8 cellular contexts compared by ENCODE assay signal in genomic region chr19:7926727-7927604, GRCh38. TPM values are rescaled to one million over a fixed set of nuclear protein-coding genes. Genes with fewer than 3 reads are reported as not detected.
DNase-seq lines count a peak whose midpoint lies in the region; ATAC-seq and TF ChIP-seq lines count a peak whose summit lies in the region.

No MANE protein-coding gene starts in this region.

- intact Hi-C loops in right lobe of liver (cut with DNase I) (no loop called here), tibial artery (cut with DNase I; ENCODE audit: low total_unique reads) (no loop called here)

- H3K27me3 ChIP-seq in right lobe of liver (no peaks in the 10 kb centered on the region), tibial artery (peaks cover 0 to 4% of the 10 kb centered on the region in 2 donors)

- H3K27ac Mint-ChIP-seq in activated naive CD4-positive, alpha-beta T cell treated with anti-CD3 and anti-CD28 coated beads, Interleukin-2, amount 10 ng/mL, durations not matched to agents 7 days and 5 days, result peak overlapping the region; percentile 58
- H3K27ac Mint-ChIP-seq in activated naive CD4-positive, alpha-beta T cell treated with anti-CD3 and anti-CD28 coated beads, Interleukin-2, amount 50 U/mL, for 72 hours, result peak overlapping the region in 1 of 2 donors; percentile 44
- H3K27ac Mint-ChIP-seq in activated naive CD8-positive, alpha-beta T cell treated with anti-CD3 and anti-CD28 coated beads for 36 hours, result no peak overlapping the region

- H3K4me3 ChIP-seq in right lobe of liver, result no peak overlapping the region
- peak overlapping the region in 1 of 2 donors; percentile 61 for H3K4me3 ChIP-seq in tibial artery

- WGBS in right lobe of liver (ENCODE audit: insufficient coverage, low coverage, low lambda C conversion rate, missing lambda C conversion rate), result 68% methylated on average over 4 of the region's 32 CpGs

- peaks cover 4% of the 10 kb centered on the region for H3K27me3 Mint-ChIP-seq in activated naive CD4-positive, alpha-beta T cell treated with anti-CD3 and anti-CD28 coated beads, Interleukin-2, amount 10 ng/mL, durations not matched to agents 7 days and 5 days
- no peaks in the 10 kb centered on the region for H3K27me3 Mint-ChIP-seq in activated naive CD8-positive, alpha-beta T cell treated with anti-CD3 and anti-CD28 coated beads for 36 hours

- CTCF ChIA-PET in activated naive CD4-positive, alpha-beta T cell treated with anti-CD3 and anti-CD28 coated beads, Interleukin-2, amount 10 ng/mL, durations not matched to agents 7 days and 5 days (lab: Charles Lee), result interaction anchor here (0.7 to 1.9 kb wide), 2 partner anchors 73 to 74 kb away, joined by 3 to 4 read pairs; no protein-coding TSS in a partner anchor

- TF ChIP-seq CTCF in right lobe of liver (IDR thresholded peaks at IDR 0.05) (no peak), tibial artery (IDR thresholded peaks at IDR 0.05) (no peak)

- TF ChIP-seq POLR2A in right lobe of liver (IDR thresholded peaks at IDR 0.05), result no peak

- H3K9me3 ChIP-seq in right lobe of liver (no peaks in the 10 kb centered on the region), tibial artery (no peaks in the 10 kb centered on the region)

- peak overlapping the region; percentile 50 for H3K4me3 Mint-ChIP-seq in activated naive CD4-positive, alpha-beta T cell treated with anti-CD3 and anti-CD28 coated beads, Interleukin-2, amount 10 ng/mL, durations not matched to agents 7 days and 5 days
- H3K4me3 Mint-ChIP-seq in activated naive CD8-positive, alpha-beta T cell treated with anti-CD3 and anti-CD28 coated beads for 36 hours, result peak overlapping the region; percentile 68

- H3K4me1 Mint-ChIP-seq in activated naive CD4-positive, alpha-beta T cell treated with anti-CD3 and anti-CD28 coated beads, Interleukin-2, amount 10 ng/mL, durations not matched to agents 7 days and 5 days, result peaks cover 13% of the 10 kb centered on the region
- peaks cover 18% of the 10 kb centered on the region for H3K4me1 Mint-ChIP-seq in activated naive CD8-positive, alpha-beta T cell treated with anti-CD3 and anti-CD28 coated beads for 36 hours

- peaks cover 6% of the 10 kb centered on the region for H3K36me3 Mint-ChIP-seq in activated naive CD4-positive, alpha-beta T cell treated with anti-CD3 and anti-CD28 coated beads, Interleukin-2, amount 10 ng/mL, durations not matched to agents 7 days and 5 days
- no peaks in the 10 kb centered on the region for H3K36me3 Mint-ChIP-seq in activated naive CD4-positive, alpha-beta T cell treated with anti-CD3 and anti-CD28 coated beads, Interleukin-2, amount 50 U/mL, for 72 hours
- peaks cover 14% of the 10 kb centered on the region for H3K36me3 Mint-ChIP-seq in activated naive CD8-positive, alpha-beta T cell treated with anti-CD3 and anti-CD28 coated beads for 36 hours

- no peak for ATAC-seq in activated naive CD4-positive, alpha-beta T cell treated with anti-CD3 and anti-CD28 coated beads, Interleukin-2, amount 50 U/mL, for 72 hours
- peak in 2 of 4 donors; percentile 1 for ATAC-seq in right lobe of liver
- ATAC-seq in GM18867 (IDR thresholded peaks at IDR 0.05; ENCODE audit: unreplicated experiment), result no peak

- H3K36me3 ChIP-seq in right lobe of liver (peaks cover 0 to 24% (median 9%) of the 10 kb centered on the region in 4 donors), tibial artery (peaks cover 9 to 30% (median 25%) of the 10 kb centered on the region in 3 donors)

- no peak overlapping the region for H3K27ac ChIP-seq in right lobe of liver
- H3K27ac ChIP-seq in tibial artery, result peak overlapping the region; percentile 91 to 96

- H3K9me3 Mint-ChIP-seq in activated naive CD4-positive, alpha-beta T cell treated with anti-CD3 and anti-CD28 coated beads, Interleukin-2, amount 10 ng/mL, durations not matched to agents 7 days and 5 days, result no peaks in the 10 kb centered on the region
- H3K9me3 Mint-ChIP-seq in activated naive CD4-positive, alpha-beta T cell treated with anti-CD3 and anti-CD28 coated beads, Interleukin-2, amount 50 U/mL, for 72 hours, result no peaks in the 10 kb centered on the region
- H3K9me3 Mint-ChIP-seq in activated naive CD8-positive, alpha-beta T cell treated with anti-CD3 and anti-CD28 coated beads for 36 hours, result no peaks in the 10 kb centered on the region

- DNase-seq in activated naive CD4-positive, alpha-beta T cell treated with anti-CD3 and anti-CD28 coated beads, Interleukin-2, amount 10 ng/mL, durations not matched to agents 7 days and 5 days, result no peak
- no peak for DNase-seq in activated naive CD4-positive, alpha-beta T cell treated with anti-CD3 and anti-CD28 coated beads, Interleukin-2, amount 50 U/mL, for 72 hours (ENCODE audit: low spot score in 2 of 2)
- DNase-seq in activated naive CD8-positive, alpha-beta T cell treated with anti-CD3 and anti-CD28 coated beads for 36 hours, result no peak
- DNase-seq in right lobe of liver, result peak; percentile 38 to 59 (median 52)
- DNase-seq in tibial artery, result no peak
- DNase-seq in iPS-NIHi11 (ENCODE audit: low spot score), result no peak
- DNase-seq in RPMI8226, result no peak

- H3K4me1 ChIP-seq in right lobe of liver (peaks cover 0 to 6% (median 0%) of the 10 kb centered on the region in 4 donors), tibial artery (peaks cover 3 to 97% (median 91%) of the 10 kb centered on the region in 4 donors)

RNA-seq across cellular contexts. Expression of gene CTXN1, which starts 1.0 kb away (rescaled TPM):
- under 1 TPM in 1 of 2 donors, not detected in 1; 0.78 TPM for total RNA-seq in activated naive CD4-positive, alpha-beta T cell treated with anti-CD3 and anti-CD28 coated beads, Interleukin-2, amount 50 U/mL, for 72 hours
- total RNA-seq in activated naive CD8-positive, alpha-beta T cell treated with anti-CD3 and anti-CD28 coated beads for 36 hours, result under 1 TPM; 0.44 to 0.52 TPM
- under 1 TPM in 2 of 6 experiments, not detected in 4; 0.18 to 0.49 TPM for total RNA-seq in right lobe of liver

RNA-seq across cellular contexts. Expression of gene SNAPC2, which starts 6.8 kb away (rescaled TPM):
- total RNA-seq in activated naive CD4-positive, alpha-beta T cell treated with anti-CD3 and anti-CD28 coated beads, Interleukin-2, amount 50 U/mL, for 72 hours, result 10 to 100 TPM; 16.0 to 22.0 TPM
- 10 to 100 TPM; 14.4 to 14.8 TPM for total RNA-seq in activated naive CD8-positive, alpha-beta T cell treated with anti-CD3 and anti-CD28 coated beads for 36 hours
- total RNA-seq in right lobe of liver, result 1 to 10 TPM; 3.5 to 7.8 (median 5.2) TPM

RNA-seq across cellular contexts. Expression of gene TGFBR3L, which starts 12.3 kb away (rescaled TPM):
- total RNA-seq in activated naive CD4-positive, alpha-beta T cell treated with anti-CD3 and anti-CD28 coated beads, Interleukin-2, amount 50 U/mL, for 72 hours, result 1 to 10 TPM; 3.3 to 5.8 TPM
- 1 to 10 TPM; 2.1 to 3.2 TPM for total RNA-seq in activated naive CD8-positive, alpha-beta T cell treated with anti-CD3 and anti-CD28 coated beads for 36 hours
- total RNA-seq in right lobe of liver, result 1 to 10 TPM in 3 of 6 experiments, under 1 TPM in 3; 0.42 to 2.9 (median 1.3) TPM

RNA-seq across cellular contexts. Expression of gene TIMM44, which starts 16.5 kb away (rescaled TPM):
- 10 to 100 TPM; 66.0 to 99.3 TPM for total RNA-seq in activated naive CD4-positive, alpha-beta T cell treated with anti-CD3 and anti-CD28 coated beads, Interleukin-2, amount 50 U/mL, for 72 hours
- 100 to 1,000 TPM; 125 to 136 TPM for total RNA-seq in activated naive CD8-positive, alpha-beta T cell treated with anti-CD3 and anti-CD28 coated beads for 36 hours
- total RNA-seq in right lobe of liver, result 10 to 100 TPM; 26.1 to 41.7 (median 36.9) TPM

RNA-seq across cellular contexts. Expression of gene MAP2K7, which starts 23.3 kb away (rescaled TPM):
- 10 to 100 TPM; 38.4 to 55.3 TPM for total RNA-seq in activated naive CD4-positive, alpha-beta T cell treated with anti-CD3 and anti-CD28 coated beads, Interleukin-2, amount 50 U/mL, for 72 hours
- total RNA-seq in activated naive CD8-positive, alpha-beta T cell treated with anti-CD3 and anti-CD28 coated beads for 36 hours, result 10 to 100 TPM; 31.8 to 32.4 TPM
- 10 to 100 TPM in 5 of 6 experiments, 1 to 10 TPM in 1; 9.7 to 22.1 (median 15.6) TPM for total RNA-seq in right lobe of liver

Comparison
In these comparisons a context has a peak if more than half of its experiments do, and no peak if none do; other contexts are left out.
1. DNase-seq: peak in right lobe of liver (3 of 3); none in activated naive CD4-positive, alpha-beta T cell treated with anti-CD3 and anti-CD28 coated beads, Interleukin-2, amount 10 ng/mL, durations not matched to agents 7 days and 5 days (single experiment), activated naive CD4-positive, alpha-beta T cell treated with anti-CD3 and anti-CD28 coated beads, Interleukin-2, amount 50 U/mL, for 72 hours (0 of 2), activated naive CD8-positive, alpha-beta T cell treated with anti-CD3 and anti-CD28 coated beads for 36 hours (single experiment), tibial artery (0 of 2), iPS-NIHi11 (single experiment) and RPMI8226 (single experiment).
2. H3K27ac ChIP-seq: peak in tibial artery (2 of 2); none in right lobe of liver (0 of 3).